1 cellular context compared by ENCODE assay signal in the genomic region with DNA sequence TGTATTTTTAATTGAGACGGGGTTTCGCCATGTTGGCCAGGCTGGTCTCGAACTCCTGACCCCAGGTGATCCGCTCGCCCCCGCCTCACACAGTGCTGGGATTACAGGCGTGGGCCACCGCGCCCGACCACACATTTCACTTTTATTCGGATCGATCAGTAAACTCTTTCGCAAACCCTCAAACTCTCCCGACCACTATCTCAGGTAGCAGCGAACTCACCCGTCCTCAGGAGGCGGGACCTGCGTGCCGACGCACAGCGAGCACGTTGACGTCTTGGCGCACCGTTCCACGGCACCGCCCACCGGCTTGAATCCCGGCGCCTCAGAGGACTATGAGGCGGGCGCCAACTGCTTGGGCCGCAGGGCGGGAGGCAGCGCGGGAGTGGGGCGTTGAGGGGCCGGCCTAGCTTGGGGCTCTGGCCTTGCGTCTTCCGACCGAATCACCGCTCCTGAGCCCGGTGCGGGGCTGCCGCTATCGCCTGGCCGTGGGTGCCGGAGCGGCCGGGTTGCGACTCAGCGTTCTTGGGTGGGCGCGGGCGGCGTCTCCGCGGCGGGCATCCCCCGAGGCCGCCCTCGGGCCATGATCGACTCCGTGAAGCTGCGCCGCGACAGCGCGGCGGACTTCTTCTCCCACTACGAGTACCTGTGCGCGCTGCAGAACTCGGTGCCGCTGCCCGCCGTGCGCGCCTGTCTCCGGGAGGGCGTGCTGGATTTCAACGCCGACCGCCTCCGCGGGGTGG.
TF ChIP-seq lines count a peak whose summit lies in the region.

A gene with protein sequence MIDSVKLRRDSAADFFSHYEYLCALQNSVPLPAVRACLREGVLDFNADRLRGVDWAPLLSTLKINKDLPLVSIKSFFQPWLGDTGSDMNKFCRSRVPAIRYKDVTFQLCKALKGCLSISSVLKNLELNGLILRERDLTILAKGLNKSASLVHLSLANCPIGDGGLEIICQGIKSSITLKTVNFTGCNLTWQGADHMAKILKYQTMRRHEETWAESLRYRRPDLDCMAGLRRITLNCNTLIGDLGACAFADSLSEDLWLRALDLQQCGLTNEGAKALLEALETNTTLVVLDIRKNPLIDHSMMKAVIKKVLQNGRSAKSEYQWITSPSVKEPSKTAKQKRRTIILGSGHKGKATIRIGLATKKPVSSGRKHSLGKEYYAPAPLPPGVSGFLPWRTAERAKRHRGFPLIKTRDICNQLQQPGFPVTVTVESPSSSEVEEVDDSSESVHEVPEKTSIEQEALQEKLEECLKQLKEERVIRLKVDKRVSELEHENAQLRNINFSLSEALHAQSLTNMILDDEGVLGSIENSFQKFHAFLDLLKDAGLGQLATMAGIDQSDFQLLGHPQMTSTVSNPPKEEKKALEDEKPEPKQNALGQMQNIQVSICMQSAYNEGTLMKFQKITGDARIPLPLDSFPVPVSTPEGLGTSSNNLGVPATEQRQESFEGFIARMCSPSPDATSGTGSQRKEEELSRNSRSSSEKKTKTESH (plus strand): TSS at position 305 of the 740 bp plus-strand sequence. CDS start 276 bp downstream, at position 581.

TF ChIP-seq in GM12878, 131 proteins besides CTCF, POLR2A, EP300 and RAD21 (continued from another document):
- TF ChIP-seq, protein P1, sequence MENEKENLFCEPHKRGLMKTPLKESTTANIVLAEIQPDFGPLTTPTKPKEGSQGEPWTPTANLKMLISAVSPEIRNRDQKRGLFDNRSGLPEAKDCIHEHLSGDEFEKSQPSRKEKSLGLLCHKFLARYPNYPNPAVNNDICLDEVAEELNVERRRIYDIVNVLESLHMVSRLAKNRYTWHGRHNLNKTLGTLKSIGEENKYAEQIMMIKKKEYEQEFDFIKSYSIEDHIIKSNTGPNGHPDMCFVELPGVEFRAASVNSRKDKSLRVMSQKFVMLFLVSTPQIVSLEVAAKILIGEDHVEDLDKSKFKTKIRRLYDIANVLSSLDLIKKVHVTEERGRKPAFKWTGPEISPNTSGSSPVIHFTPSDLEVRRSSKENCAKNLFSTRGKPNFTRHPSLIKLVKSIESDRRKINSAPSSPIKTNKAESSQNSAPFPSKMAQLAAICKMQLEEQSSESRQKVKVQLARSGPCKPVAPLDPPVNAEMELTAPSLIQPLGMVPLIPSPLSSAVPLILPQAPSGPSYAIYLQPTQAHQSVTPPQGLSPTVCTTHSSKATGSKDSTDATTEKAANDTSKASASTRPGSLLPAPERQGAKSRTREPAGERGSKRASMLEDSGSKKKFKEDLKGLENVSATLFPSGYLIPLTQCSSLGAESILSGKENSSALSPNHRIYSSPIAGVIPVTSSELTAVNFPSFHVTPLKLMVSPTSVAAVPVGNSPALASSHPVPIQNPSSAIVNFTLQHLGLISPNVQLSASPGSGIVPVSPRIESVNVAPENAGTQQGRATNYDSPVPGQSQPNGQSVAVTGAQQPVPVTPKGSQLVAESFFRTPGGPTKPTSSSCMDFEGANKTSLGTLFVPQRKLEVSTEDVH (IDR thresholded peaks at IDR 0.05; ENCODE audit: low read depth, partially characterized antibody) = no peak
- TF ChIP-seq, protein P2, sequence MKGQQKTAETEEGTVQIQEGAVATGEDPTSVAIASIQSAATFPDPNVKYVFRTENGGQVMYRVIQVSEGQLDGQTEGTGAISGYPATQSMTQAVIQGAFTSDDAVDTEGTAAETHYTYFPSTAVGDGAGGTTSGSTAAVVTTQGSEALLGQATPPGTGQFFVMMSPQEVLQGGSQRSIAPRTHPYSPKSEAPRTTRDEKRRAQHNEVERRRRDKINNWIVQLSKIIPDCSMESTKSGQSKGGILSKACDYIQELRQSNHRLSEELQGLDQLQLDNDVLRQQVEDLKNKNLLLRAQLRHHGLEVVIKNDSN (IDR thresholded peaks at IDR 0.05; ENCODE audit: borderline replicate concordance, extremely low read length, insufficient read depth, low read depth, low read length) = no peak
- no peak for TF ChIP-seq ZNF384 (IDR thresholded peaks at IDR 0.05; ENCODE audit: borderline replicate concordance, low read depth, low read length)
- TF ChIP-seq TAF1 (IDR thresholded peaks at IDR 0.05; ENCODE audit: borderline replicate concordance, low read depth, low read length) = peak; percentile 53; the same call in 1 of the 2 replicates
- peak; percentile 63 for TF ChIP-seq LARP7 (IDR thresholded peaks at IDR 0.05)
- TF ChIP-seq SREBF2 (IDR thresholded peaks at IDR 0.05; ENCODE audit: low read length) = no peak
- no peak for TF ChIP-seq FOXK2 (IDR thresholded peaks at IDR 0.05)
- TF ChIP-seq PAX8 (IDR thresholded peaks at IDR 0.05) = no peak
- peak; percentile 97 for TF ChIP-seq ZNF217 (IDR thresholded peaks at IDR 0.05)
- peak; percentile 39; the same call in 1 of the 2 replicates for TF ChIP-seq ZNF24 (IDR thresholded peaks at IDR 0.05)
- no peak for TF ChIP-seq NFXL1 (IDR thresholded peaks at IDR 0.05; ENCODE audit: borderline replicate concordance)
- peak; percentile 34; the same call in 1 of the 2 replicates for TF ChIP-seq CHD2 (IDR thresholded peaks at IDR 0.05; ENCODE audit: borderline replicate concordance, low read depth, low read length)
- peak; percentile 26; the same call in 1 of the 2 replicates for TF ChIP-seq BACH1 (IDR thresholded peaks at IDR 0.05; ENCODE audit: borderline replicate concordance)
- TF ChIP-seq PAX5 (IDR thresholded peaks at IDR 0.05; ENCODE audit: borderline replicate concordance, low read depth, low read length) = no peak
- 0 out of 2 replicates have a peak, but pooled peaks have one; percentile 62 for TF ChIP-seq DPF2 (IDR thresholded peaks at IDR 0.05)
- TF ChIP-seq GATAD2B (conservative IDR thresholded peaks at IDR 0.05; ENCODE audit: low read depth) = peak; percentile 80; the same call in 1 of the 2 replicates
- TF ChIP-seq CHD4 (IDR thresholded peaks at IDR 0.05) = no peak
- TF ChIP-seq TCF12 (IDR thresholded peaks at IDR 0.05; ENCODE audit: low read depth, low read length) = no peak; the same call in 1 of the 2 replicates
- TF ChIP-seq IKZF1 (conservative IDR thresholded peaks at IDR 0.05) = peak; percentile 72
- no peak for TF ChIP-seq ZNF622 (IDR thresholded peaks at IDR 0.05)
- TF ChIP-seq RCOR1 (conservative IDR thresholded peaks at IDR 0.05; ENCODE audit: low read depth, low read length) = no peak
- TF ChIP-seq, protein P3, sequence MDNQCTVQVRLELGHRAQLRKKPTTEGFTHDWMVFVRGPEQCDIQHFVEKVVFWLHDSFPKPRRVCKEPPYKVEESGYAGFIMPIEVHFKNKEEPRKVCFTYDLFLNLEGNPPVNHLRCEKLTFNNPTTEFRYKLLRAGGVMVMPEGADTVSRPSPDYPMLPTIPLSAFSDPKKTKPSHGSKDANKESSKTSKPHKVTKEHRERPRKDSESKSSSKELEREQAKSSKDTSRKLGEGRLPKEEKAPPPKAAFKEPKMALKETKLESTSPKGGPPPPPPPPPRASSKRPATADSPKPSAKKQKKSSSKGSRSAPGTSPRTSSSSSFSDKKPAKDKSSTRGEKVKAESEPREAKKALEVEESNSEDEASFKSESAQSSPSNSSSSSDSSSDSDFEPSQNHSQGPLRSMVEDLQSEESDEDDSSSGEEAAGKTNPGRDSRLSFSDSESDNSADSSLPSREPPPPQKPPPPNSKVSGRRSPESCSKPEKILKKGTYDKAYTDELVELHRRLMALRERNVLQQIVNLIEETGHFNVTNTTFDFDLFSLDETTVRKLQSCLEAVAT (IDR thresholded peaks at IDR 0.05) = no peak; the same call in none of the 2 replicates
